ENCODE assay signal across 1 cellular context in the genomic region with DNA sequence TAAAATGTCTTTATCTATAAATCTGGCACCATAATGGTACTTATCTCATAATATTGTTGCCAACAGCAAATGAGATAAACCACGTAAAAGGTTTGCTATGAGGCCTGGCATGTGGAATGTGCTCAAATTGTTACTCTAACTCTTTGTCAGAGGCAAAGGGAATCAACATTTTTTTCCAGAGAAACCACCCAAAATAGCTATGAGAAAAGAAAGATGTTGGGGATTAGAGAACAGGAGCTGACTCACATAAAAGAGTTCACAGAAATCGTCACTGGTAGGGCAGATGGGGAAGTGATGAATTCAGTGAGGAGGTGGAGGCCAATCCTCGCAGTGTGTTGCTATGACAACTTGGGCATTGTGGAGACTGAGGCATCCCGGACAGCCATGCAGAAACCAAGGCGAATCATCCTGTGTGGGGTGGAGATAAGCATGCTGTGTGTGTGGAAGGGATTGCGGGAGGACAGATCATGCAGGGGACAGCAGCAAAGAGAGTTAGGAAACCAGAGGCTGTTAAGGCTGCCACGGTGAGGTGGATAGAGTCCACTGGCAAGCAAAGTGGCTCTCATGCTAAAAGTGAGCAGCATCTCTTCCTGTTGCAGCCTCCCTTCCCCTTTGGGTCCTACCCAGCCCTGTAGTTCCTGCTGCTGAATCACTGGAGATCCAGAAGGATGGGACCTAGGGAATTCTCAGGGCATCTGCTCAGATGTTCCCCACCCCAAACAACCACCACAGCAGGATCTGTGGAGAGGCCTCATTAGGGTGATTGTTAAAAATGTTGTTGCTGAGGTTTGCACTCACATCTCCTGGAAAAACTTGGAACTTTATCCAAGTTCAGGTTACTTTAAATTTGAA.
TF ChIP-seq lines count a peak whose summit lies in the region.

No MANE protein-coding gene starts in this region.

TF ChIP-seq in H1, 55 proteins besides CTCF, POLR2A, EP300 and RAD21 (continued from another document):
- TF ChIP-seq ASH2L (IDR thresholded peaks at IDR 0.05; ENCODE audit: low read length) (no peak), SRF (IDR thresholded peaks at IDR 0.05; ENCODE audit: low read depth, low read length) (no peak), SP4 (IDR thresholded peaks at IDR 0.05; ENCODE audit: low read length) (no peak)
